ENCODE assay signal across 8 cellular contexts in genomic region chr11:66592457-66593302, GRCh38. TPM values are rescaled to one million over a fixed set of nuclear protein-coding genes. Genes with fewer than 3 reads are reported as not detected.
DNase-seq lines count a peak whose midpoint lies in the region; ATAC-seq and TF ChIP-seq lines count a peak whose summit lies in the region.

CCDC87 (minus strand) TSS chr11:66593063; CDS start chr11:66593015, 48 bp downstream.
CCS (plus strand) TSS chr11:66593185; CDS start chr11:66593262, 77 bp downstream.

- H3K36me3 Mint-ChIP-seq in activated naive CD8-positive, alpha-beta T cell treated with anti-CD3 and anti-CD28 coated beads, Interleukin-2, amount 10 ng/mL, durations not matched to agents 7 days and 5 days = peaks cover 2% of the 10 kb centered on the region
- H3K36me3 Mint-ChIP-seq in type B pancreatic cell = no peaks in the 10 kb centered on the region

- TF ChIP-seq CTCF in GM12865 (IDR thresholded peaks at IDR 0.05; ENCODE audit: insufficient read depth, low read depth, low read length, missing control alignments) (no peak), type B pancreatic cell (conservative IDR thresholded peaks at IDR 0.05) (peak; percentile 79)

- H3K27ac Mint-ChIP-seq in activated naive CD8-positive, alpha-beta T cell treated with anti-CD3 and anti-CD28 coated beads, Interleukin-2, amount 10 ng/mL, durations not matched to agents 7 days and 5 days = peak within 1 kb of the TSS; percentile 96
- H3K27ac Mint-ChIP-seq in type B pancreatic cell = peak within 1 kb of the TSS; percentile 94

- peak within 1 kb of the TSS; percentile 97 for H3K4me3 Mint-ChIP-seq in activated naive CD8-positive, alpha-beta T cell treated with anti-CD3 and anti-CD28 coated beads, Interleukin-2, amount 10 ng/mL, durations not matched to agents 7 days and 5 days
- peak within 1 kb of the TSS; percentile 100 for H3K4me3 Mint-ChIP-seq in type B pancreatic cell

- ATAC-seq in HG02623 (IDR thresholded peaks at IDR 0.05; ENCODE audit: unreplicated experiment) = peak; percentile 88
- peak; percentile 99 for ATAC-seq in SK-N-SH treated with all-trans-retinoic acid at 6 μM for 48 hours
- ATAC-seq in activated naive CD8-positive, alpha-beta T cell treated with anti-CD3 and anti-CD28 coated beads, Interleukin-2, amount 10 ng/mL, durations not matched to agents 7 days and 5 days (ENCODE audit: low read depth) = peak; percentile 97
- peak; percentile 99 for ATAC-seq in Right ventricle myocardium superior (ENCODE audit: poor library complexity)

- DNase-seq in GM12865 (ENCODE audit: low read depth) = peak; percentile 98
- peak; percentile 97 for DNase-seq in NCI-H1092 treated with DMSO at 0.1 percent for 48 hours (lab: John Stamatoyannopoulos, UW)
- peak; percentile 99 for DNase-seq in activated naive CD8-positive, alpha-beta T cell treated with anti-CD3 and anti-CD28 coated beads, Interleukin-2, amount 10 ng/mL, durations not matched to agents 7 days and 5 days
- DNase-seq in Right ventricle myocardium superior = peak; percentile 100
- DNase-seq in pons (ENCODE audit: low spot score) = peak; percentile 95
- peak; percentile 98 for DNase-seq in type B pancreatic cell (ENCODE audit: extremely low spot score, unreplicated experiment)

- intact Hi-C loops in Right ventricle myocardium superior (cut with DNase I) = loop anchor here (2.0 kb wide), 1 partner anchor 24 kb away; the partner anchor contains the start of gene RBM14

- peaks cover 3% of the 10 kb centered on the region for H3K27me3 Mint-ChIP-seq in activated naive CD8-positive, alpha-beta T cell treated with anti-CD3 and anti-CD28 coated beads, Interleukin-2, amount 10 ng/mL, durations not matched to agents 7 days and 5 days
- H3K27me3 Mint-ChIP-seq in type B pancreatic cell = no peaks in the 10 kb centered on the region

- no peaks in the 10 kb centered on the region for H3K9me3 Mint-ChIP-seq in activated naive CD8-positive, alpha-beta T cell treated with anti-CD3 and anti-CD28 coated beads, Interleukin-2, amount 10 ng/mL, durations not matched to agents 7 days and 5 days
- H3K9me3 Mint-ChIP-seq in type B pancreatic cell = peaks cover 4% of the 10 kb centered on the region

- H3K4me1 Mint-ChIP-seq in activated naive CD8-positive, alpha-beta T cell treated with anti-CD3 and anti-CD28 coated beads, Interleukin-2, amount 10 ng/mL, durations not matched to agents 7 days and 5 days = peaks cover 24% of the 10 kb centered on the region
- H3K4me1 Mint-ChIP-seq in type B pancreatic cell (ENCODE audit: unreplicated experiment) = peaks cover 13% of the 10 kb centered on the region

- H3K4me3 ChIP-seq in GM12865 (ENCODE audit: low read depth, low read length) = peak within 1 kb of the TSS; percentile 78

- POLR2A ChIA-PET in activated naive CD8-positive, alpha-beta T cell treated with anti-CD3 and anti-CD28 coated beads, Interleukin-2, amount 10 ng/mL, durations not matched to agents 7 days and 5 days (lab: Charles Lee) = interaction anchor here (0.9 to 4.7 kb wide), 6 partner anchors 14 to 263 kb away, joined by 3 to 62 read pairs (median 3); partner anchors contain the start of genes RBM14 and RBM4B

TF ChIP-seq in SK-N-SH treated with all-trans-retinoic acid at 6 μM for 48 hours, 23 proteins besides CTCF, POLR2A, EP300 and RAD21:
- TF ChIP-seq ZFP3 (CRISPR knock-in tag; IDR thresholded peaks at IDR 0.05) = 0 out of 2 replicates have a peak, but pooled peaks have one; percentile 33
- no peak for TF ChIP-seq TOX (CRISPR knock-in tag; IDR thresholded peaks at IDR 0.05; ENCODE audit: borderline replicate concordance)
- TF ChIP-seq TSHZ2 (CRISPR knock-in tag; IDR thresholded peaks at IDR 0.05) = peak; percentile 18; the same call in 1 of the 2 replicates
- no peak for TF ChIP-seq CSDC2 (CRISPR knock-in tag; IDR thresholded peaks at IDR 0.05)
TF ChIP-seq in SK-N-SH treated with all-trans-retinoic acid at 6 μM for 48 hours: peak in this region for 2.

RNA-seq across cellular contexts. Expression of gene CCDC87, which starts in this region (rescaled TPM):
- total RNA-seq in activated naive CD8-positive, alpha-beta T cell treated with anti-CD3 and anti-CD28 coated beads, Interleukin-2, amount 10 ng/mL, durations not matched to agents 7 days and 5 days = under 1 TPM; 0.09 to 0.14 TPM
- 0.24 TPM for total RNA-seq in Right ventricle myocardium superior
- 0.94 and 1.1 TPM in 2 replicates for total RNA-seq in type B pancreatic cell (ENCODE audit: low replicate concordance)

RNA-seq across cellular contexts. Expression of gene CCS, which starts in this region (rescaled TPM):
- total RNA-seq in activated naive CD8-positive, alpha-beta T cell treated with anti-CD3 and anti-CD28 coated beads, Interleukin-2, amount 10 ng/mL, durations not matched to agents 7 days and 5 days = 10 to 100 TPM; 46.6 to 47.5 TPM
- total RNA-seq in Right ventricle myocardium superior (25.8 TPM), type B pancreatic cell (ENCODE audit: low replicate concordance) (40.9 and 58.0 TPM in 2 replicates)

Comparison
In these comparisons a context has a peak if more than half of its experiments do, and no peak if none do; other contexts are left out.
1. Peak in every context shown above with its lines: DNase-seq, ATAC-seq and H3K4me3 ChIP-seq.